ENCODE assay signal across 12 cellular contexts in genomic region chr13:70043685-70044084, GRCh38.
A peak's percentile ranks its signal among the peaks of the same experiment; 100 is the strongest.
DNase-seq lines count a peak whose midpoint lies in the region; ATAC-seq and TF ChIP-seq lines count a peak whose summit lies in the region.
"Had no signal": no experiment of that assay in that cellular context is flagged by ENCODE, and none has a peak within 500 bp of the region (broad histone marks: within the 10 kb centered on the region; RNA-seq: fewer than 3 reads in every experiment).

No MANE protein-coding gene starts in this region.

- CTCF ChIA-PET in Calu3 (lab: Charles Lee): no interaction called here

- no peaks in the 10 kb centered on the region for H3K9me3 ChIP-seq in BE2C

- H3K27me3 Mint-ChIP-seq in Calu3 (ENCODE audit: unreplicated experiment): no peaks in the 10 kb centered on the region
- H3K27me3 Mint-ChIP-seq: activated B cell treated with CpG ODN at 0.5 μM for 24 hours; CD4-positive, CD25-positive, alpha-beta regulatory T cell had no signal

- no peaks in the 10 kb centered on the region for H3K4me1 Mint-ChIP-seq in Calu3 (ENCODE audit: low read depth, unreplicated experiment)
- H3K4me1 Mint-ChIP-seq: activated B cell treated with CpG ODN at 0.5 μM for 24 hours; CD4-positive, CD25-positive, alpha-beta regulatory T cell had no signal

- H3K4me3 ChIP-seq in fibroblast of pulmonary artery (replicated peaks; ENCODE audit: low read depth, low read length): no peak overlapping the region
- no peak overlapping the region for H3K4me3 ChIP-seq in BE2C (ENCODE audit: low read depth, low read length)

- DNase-seq in HS-5 (ENCODE audit: low read depth): peak; percentile 53
- DNase-seq in fibroblast of pulmonary artery (ENCODE audit: low read depth): peak; percentile 0
- DNase-seq in NCI-H82 (lab: John Stamatoyannopoulos, UW): no peak
- DNase-seq in BE2C: no peak
- no peak for DNase-seq in activated T-cell treated with anti-CD3 and anti-CD28 coated beads for 4 hours
- no peak for DNase-seq in Calu3
- DNase-seq: activated B cell treated with CpG ODN at 0.5 μM for 24 hours; CD4-positive, CD25-positive, alpha-beta regulatory T cell; erythroblast; NCI-H187 had no signal

- no peaks in the 10 kb centered on the region; the same call in 1 of the 2 replicates for H3K4me1 ChIP-seq in BE2C

- no peaks in the 10 kb centered on the region for H3K36me3 ChIP-seq in BE2C

- intact Hi-C loops in Calu3 (cut with micrococcal nuclease; ENCODE audit: unreplicated experiment): no loop called here

- H3K27ac Mint-ChIP-seq in Calu3 (ENCODE audit: unreplicated experiment): no peak overlapping the region
- H3K27ac Mint-ChIP-seq: activated B cell treated with CpG ODN at 0.5 μM for 24 hours; CD4-positive, CD25-positive, alpha-beta regulatory T cell had no signal

- TF ChIP-seq CTCF in fibroblast of pulmonary artery (IDR thresholded peaks at IDR 0.05; ENCODE audit: low read length, missing control alignments) (no peak), BE2C (IDR thresholded peaks at IDR 0.05; ENCODE audit: low read depth, low read length) (no peak), Calu3 (IDR thresholded peaks at IDR 0.05; ENCODE audit: unreplicated experiment) (no peak)

- no peaks in the 10 kb centered on the region for H3K9me3 Mint-ChIP-seq in Calu3 (ENCODE audit: low read depth, unreplicated experiment)

- H3K4me3 Mint-ChIP-seq in Calu3 (ENCODE audit: low read depth, unreplicated experiment): no peak overlapping the region
- H3K4me3 Mint-ChIP-seq: activated B cell treated with CpG ODN at 0.5 μM for 24 hours; CD4-positive, CD25-positive, alpha-beta regulatory T cell had no signal

- H3K27me3 ChIP-seq in BE2C: no peaks in the 10 kb centered on the region

- BruUV-seq in Calu3 (replicated peaks; lab: Mats Ljungman, UMichigan): no TSS peak

- ATAC-seq in GM18867 (IDR thresholded peaks at IDR 0.05; ENCODE audit: unreplicated experiment): peak; percentile 75
- ATAC-seq in HG02852 (IDR thresholded peaks at IDR 0.05; ENCODE audit: unreplicated experiment): peak; percentile 71

- no peaks in the 10 kb centered on the region for H3K36me3 Mint-ChIP-seq in Calu3 (ENCODE audit: insufficient read depth, unreplicated experiment)
- H3K36me3 Mint-ChIP-seq: CD4-positive, CD25-positive, alpha-beta regulatory T cell had no signal

Comparison
In these comparisons a context has a peak if more than half of its experiments do, and no peak if none do; other contexts are left out.
1. DNase-seq: peak in HS-5 (single experiment) and fibroblast of pulmonary artery (single experiment); none in NCI-H82 (single experiment), BE2C (single experiment), activated T-cell treated with anti-CD3 and anti-CD28 coated beads for 4 hours (single experiment) and Calu3 (single experiment).